In genomic region chr3:129238945-129239705, GRCh38 we compare ENCODE assay signal across 9 cellular contexts. TPM values are rescaled to one million over a fixed set of nuclear protein-coding genes. Genes with fewer than 3 reads are reported as not detected.
DNase-seq lines count a peak whose midpoint lies in the region; ATAC-seq and TF ChIP-seq lines count a peak whose summit lies in the region.
"Had no signal": no experiment of that assay in that cellular context is flagged by ENCODE, and none has a peak within 500 bp of the region (broad histone marks: within the 10 kb centered on the region; RNA-seq: fewer than 3 reads in every experiment).

No MANE protein-coding gene starts in this region.

- H3K27ac Mint-ChIP-seq in nephron progenitor cell (peak overlapping the region; percentile 79), glutamatergic neuron (ENCODE audit: unreplicated experiment) (no peak overlapping the region)

- H3K4me1 ChIP-seq in RWPE2 (ENCODE audit: insufficient read depth, poor library complexity, severe bottlenecking), result peaks cover 15% of the 10 kb centered on the region

- peaks cover 7% of the 10 kb centered on the region for H3K4me1 Mint-ChIP-seq in nephron progenitor cell
- peaks cover 4% of the 10 kb centered on the region for H3K4me1 Mint-ChIP-seq in glutamatergic neuron (ENCODE audit: low read depth, unreplicated experiment)

- H3K36me3 Mint-ChIP-seq in nephron progenitor cell (ENCODE audit: low read depth) (no peaks in the 10 kb centered on the region), glutamatergic neuron (ENCODE audit: unreplicated experiment) (no peaks in the 10 kb centered on the region)

- H3K27ac ChIP-seq in RWPE2 (ENCODE audit: poor library complexity, severe bottlenecking), result peak overlapping the region; percentile 19

- no peaks in the 10 kb centered on the region for H3K9me3 ChIP-seq in RWPE2 (ENCODE audit: severe bottlenecking)

- no peaks in the 10 kb centered on the region for H3K27me3 ChIP-seq in RWPE2 (ENCODE audit: insufficient read depth, poor library complexity, severe bottlenecking)

- H3K4me3 Mint-ChIP-seq in nephron progenitor cell (no peak overlapping the region), glutamatergic neuron (ENCODE audit: unreplicated experiment) (no peak overlapping the region)

- H3K27me3 Mint-ChIP-seq in nephron progenitor cell (ENCODE audit: low read depth, poor library complexity), result no peaks in the 10 kb centered on the region
- H3K27me3 Mint-ChIP-seq in glutamatergic neuron (ENCODE audit: unreplicated experiment), result no peaks in the 10 kb centered on the region

- TF ChIP-seq CTCF in GM12865 (IDR thresholded peaks at IDR 0.05; ENCODE audit: insufficient read depth, low read depth, low read length, missing control alignments), result no peak
- no peak for TF ChIP-seq CTCF in RWPE2 (IDR thresholded peaks at IDR 0.05; ENCODE audit: poor library complexity, severe bottlenecking)
- no peak for TF ChIP-seq CTCF in nephron progenitor cell (IDR thresholded peaks at IDR 0.05)
- TF ChIP-seq CTCF in glutamatergic neuron (IDR thresholded peaks at IDR 0.05; ENCODE audit: partially characterized antibody, unreplicated experiment), result no peak

- no peak overlapping the region for H3K4me3 ChIP-seq in GM12865 (ENCODE audit: low read depth, low read length)
- no peak overlapping the region for H3K4me3 ChIP-seq in RWPE2 (ENCODE audit: severe bottlenecking)

- H3K9me3 Mint-ChIP-seq in nephron progenitor cell (peaks cover 3% of the 10 kb centered on the region), glutamatergic neuron (ENCODE audit: unreplicated experiment) (no peaks in the 10 kb centered on the region)

- H3K36me3 ChIP-seq in RWPE2 (ENCODE audit: low read depth), result no peaks in the 10 kb centered on the region

- DNase-seq in GM12865 (ENCODE audit: low read depth) (peak; percentile 51), RWPE2 (ENCODE audit: low spot score) (no peak), dedifferentiated amniotic fluid mesenchymal stem cell (ENCODE audit: extremely low spot score) (peak; percentile 65), nephron progenitor cell (no peak), glutamatergic neuron (no peak), ecto neural progenitor cell (ENCODE audit: low spot score) (no peak)
- DNase-seq: NCI-H2107 had no signal

- ATAC-seq in RWPE2 (ENCODE audit: low read depth) (peak; percentile 59; the same call in 2 of the 3 replicates), HG02759 (IDR thresholded peaks at IDR 0.05; ENCODE audit: unreplicated experiment) (no peak), HG03196 (IDR thresholded peaks at IDR 0.05; ENCODE audit: unreplicated experiment) (no peak)

RNA-seq across cellular contexts. Expression of gene COPG1, which starts 10.3 kb away (rescaled TPM):
- total RNA-seq in glutamatergic neuron (ENCODE audit: unreplicated experiment), result 152 TPM

RNA-seq across cellular contexts. Expression of gene HMCES, which starts 39.5 kb away (rescaled TPM):
- 37.7 TPM for total RNA-seq in glutamatergic neuron (ENCODE audit: unreplicated experiment)

RNA-seq across cellular contexts. Expression of gene CNBP, which starts 55.4 kb away (rescaled TPM):
- total RNA-seq in glutamatergic neuron (ENCODE audit: unreplicated experiment), result 177 TPM

Comparison
In these comparisons a context has a peak if more than half of its experiments do, and no peak if none do; other contexts are left out.
1. DNase-seq: peak in GM12865 (single experiment) and dedifferentiated amniotic fluid mesenchymal stem cell (single experiment); none in RWPE2 (single experiment), nephron progenitor cell (single experiment), glutamatergic neuron (single experiment) and ecto neural progenitor cell (single experiment).